Comparison of ENCODE assay signal across 2 cellular contexts in genomic region chr2:241850544-241851324, GRCh38.
TF ChIP-seq lines count a peak whose summit lies in the region.

No MANE protein-coding gene starts in this region.

TF ChIP-seq in SK-N-SH, 30 proteins besides CTCF, POLR2A, EP300 and RAD21:
- TF ChIP-seq SMC3 (IDR thresholded peaks at IDR 0.05; ENCODE audit: low read depth, low read length) (peak; percentile 8; the same call in 1 of the 2 replicates), MXI1 (IDR thresholded peaks at IDR 0.05; ENCODE audit: low read depth, low read length) (no peak)
TF ChIP-seq in SK-N-SH: peak in this region for 1.

TF ChIP-seq in SK-N-SH treated with all-trans-retinoic acid at 6 μM for 48 hours, 23 proteins besides CTCF, POLR2A, EP300 and RAD21:
- TF ChIP-seq ZNF70 (CRISPR knock-in tag; IDR thresholded peaks at IDR 0.05) (no peak), OSR1 (CRISPR knock-in tag; IDR thresholded peaks at IDR 0.05) (no peak), PATZ1 (CRISPR knock-in tag; IDR thresholded peaks at IDR 0.05; ENCODE audit: borderline replicate concordance) (no peak), ZNF565 (CRISPR knock-in tag; conservative IDR thresholded peaks at IDR 0.05; ENCODE audit: low read depth) (no peak), CSDC2 (CRISPR knock-in tag; IDR thresholded peaks at IDR 0.05) (no peak), ARNTL (CRISPR knock-in tag; IDR thresholded peaks at IDR 0.05; ENCODE audit: borderline replicate concordance, low read depth) (no peak), BACH2 (CRISPR knock-in tag; IDR thresholded peaks at IDR 0.05; ENCODE audit: borderline replicate concordance) (no peak), RARB (CRISPR knock-in tag; IDR thresholded peaks at IDR 0.05) (no peak), SNAI2 (CRISPR knock-in tag; IDR thresholded peaks at IDR 0.05) (no peak), PPARA (CRISPR knock-in tag; IDR thresholded peaks at IDR 0.05; ENCODE audit: borderline replicate concordance) (no peak), TCF4 (CRISPR knock-in tag; IDR thresholded peaks at IDR 0.05; ENCODE audit: borderline replicate concordance) (no peak), ISL1 (CRISPR knock-in tag; IDR thresholded peaks at IDR 0.05) (no peak), TOX (CRISPR knock-in tag; IDR thresholded peaks at IDR 0.05; ENCODE audit: borderline replicate concordance) (no peak)
TF ChIP-seq in SK-N-SH treated with all-trans-retinoic acid at 6 μM for 48 hours: peak in this region for 0.
